1 cellular context compared by ENCODE assay signal in genomic region chr19:36489139-36489919, GRCh38.
TF ChIP-seq lines count a peak whose summit lies in the region.

Gene ZNF566 (minus strand): TSS chr19:36489561. CDS start chr19:36476557, 13,004 bp downstream.

TF ChIP-seq in HepG2, 621 proteins besides CTCF, POLR2A, EP300 and RAD21 (continued from another document and continues in another):
- TF ChIP-seq ZBTB2 (CRISPR knock-in tag; IDR thresholded peaks at IDR 0.05; ENCODE audit: low read depth) = 0 out of 2 replicates have a peak, but pooled peaks have one; percentile 20
- no peak for TF ChIP-seq RBM39 (IDR thresholded peaks at IDR 0.05; ENCODE audit: low read depth, low read length, poor library complexity, severe bottlenecking)
- TF ChIP-seq BHLHE40 (IDR thresholded peaks at IDR 0.05; ENCODE audit: low read length) = no peak
- TF ChIP-seq ZNF878 (CRISPR knock-in tag; IDR thresholded peaks at IDR 0.05) = no peak
- TF ChIP-seq TIGD3 (CRISPR knock-in tag; IDR thresholded peaks at IDR 0.05; ENCODE audit: borderline replicate concordance) = peak; percentile 72; the same call in 1 of the 2 replicates
- TF ChIP-seq KDM5B (CRISPR knock-in tag; IDR thresholded peaks at IDR 0.05; ENCODE audit: borderline replicate concordance) = peak; percentile 76; the same call in 1 of the 2 replicates
- no peak for TF ChIP-seq ZNF674 (CRISPR knock-in tag; IDR thresholded peaks at IDR 0.05; ENCODE audit: low read depth)
- TF ChIP-seq JUN (CRISPR knock-in tag; IDR thresholded peaks at IDR 0.05) = no peak; the same call in 1 of the 2 replicates
- no peak for TF ChIP-seq TBL1XR1 (IDR thresholded peaks at IDR 0.05; ENCODE audit: borderline replicate concordance, low read length, partially characterized antibody)
- TF ChIP-seq GTF2F1 (IDR thresholded peaks at IDR 0.05; ENCODE audit: low read length) = no peak
- TF ChIP-seq MLLT10 (CRISPR knock-in tag; IDR thresholded peaks at IDR 0.05) = no peak
- TF ChIP-seq ZBTB37 (CRISPR knock-in tag; IDR thresholded peaks at IDR 0.05) = 0 out of 2 replicates have a peak, but pooled peaks have one; percentile 63
- no peak for TF ChIP-seq ZBTB10 (CRISPR knock-in tag; IDR thresholded peaks at IDR 0.05; ENCODE audit: borderline replicate concordance)
- 0 out of 2 replicates have a peak, but pooled peaks have one; percentile 38 for TF ChIP-seq ZNF790 (CRISPR knock-in tag; IDR thresholded peaks at IDR 0.05; ENCODE audit: borderline replicate concordance)
- TF ChIP-seq NR2F6 (IDR thresholded peaks at IDR 0.05) = peak; percentile 7; the same call in 1 of the 2 replicates
- peak; percentile 5; the same call in 1 of the 2 replicates for TF ChIP-seq NR2F6 (CRISPR knock-in tag; IDR thresholded peaks at IDR 0.05)
- no peak for TF ChIP-seq ZNF451 (CRISPR knock-in tag; IDR thresholded peaks at IDR 0.05)
- TF ChIP-seq IRF1 (CRISPR knock-in tag; IDR thresholded peaks at IDR 0.05; ENCODE audit: low read depth) = no peak
- peak; percentile 84 for TF ChIP-seq KAT8 (CRISPR knock-in tag; IDR thresholded peaks at IDR 0.05)
- 0 out of 2 replicates have a peak, but pooled peaks have one; percentile 66 for TF ChIP-seq ZMAT5 (CRISPR knock-in tag; IDR thresholded peaks at IDR 0.05; ENCODE audit: borderline replicate concordance, low read depth)
- no peak for TF ChIP-seq SMC3 (IDR thresholded peaks at IDR 0.05; ENCODE audit: low read length)
- no peak for TF ChIP-seq SNAPC5 (CRISPR knock-in tag; IDR thresholded peaks at IDR 0.05; ENCODE audit: borderline replicate concordance)
- TF ChIP-seq NONO (IDR thresholded peaks at IDR 0.05) = no peak
- peak; percentile 18; the same call in 1 of the 2 replicates for TF ChIP-seq NONO (CRISPR knock-in tag; conservative IDR thresholded peaks at IDR 0.05)
- peak; percentile 39 for TF ChIP-seq BCL6 (CRISPR knock-in tag; IDR thresholded peaks at IDR 0.05)
- no peak for TF ChIP-seq ZNF549 (CRISPR knock-in tag; IDR thresholded peaks at IDR 0.05)
- TF ChIP-seq RELA (CRISPR knock-in tag; IDR thresholded peaks at IDR 0.05) = no peak; the same call in 1 of the 2 replicates
- TF ChIP-seq ZBTB34 (CRISPR knock-in tag; IDR thresholded peaks at IDR 0.05) = peak; percentile 56; the same call in 1 of the 2 replicates
- TF ChIP-seq YY1 (IDR thresholded peaks at IDR 0.05; ENCODE audit: insufficient read depth, insufficient replicate concordance, low read depth, low read length) = peak; percentile 89
- TF ChIP-seq CREB1 (IDR thresholded peaks at IDR 0.05) = peak; percentile 42; the same call in 1 of the 2 replicates
- peak; percentile 89 for TF ChIP-seq CREB1 (CRISPR knock-in tag; IDR thresholded peaks at IDR 0.05)
- TF ChIP-seq REPIN1 (CRISPR knock-in tag; IDR thresholded peaks at IDR 0.05; ENCODE audit: borderline replicate concordance, low read depth) = no peak
- TF ChIP-seq RXRB (CRISPR knock-in tag; IDR thresholded peaks at IDR 0.05; ENCODE audit: borderline replicate concordance) = peak; percentile 40
- no peak for TF ChIP-seq ZNF275 (CRISPR knock-in tag; IDR thresholded peaks at IDR 0.05; ENCODE audit: borderline replicate concordance)
- peak; percentile 90 for TF ChIP-seq IKZF4 (CRISPR knock-in tag; IDR thresholded peaks at IDR 0.05; ENCODE audit: borderline replicate concordance, low read depth, not compliant biosample characterization)
- TF ChIP-seq CHCHD3 (CRISPR knock-in tag; IDR thresholded peaks at IDR 0.05) = no peak
- peak; percentile 40; the same call in 1 of the 2 replicates for TF ChIP-seq CERS6 (CRISPR knock-in tag; IDR thresholded peaks at IDR 0.05)
- TF ChIP-seq KLF16 (CRISPR knock-in tag; IDR thresholded peaks at IDR 0.05) = peak; percentile 34 to 92; a peak in 2 of 4 replicates
- TF ChIP-seq ZFY (CRISPR knock-in tag; IDR thresholded peaks at IDR 0.05) = peak; percentile 89
- TF ChIP-seq ZNF276 (CRISPR knock-in tag; IDR thresholded peaks at IDR 0.05; ENCODE audit: low read depth) = no peak
- no peak for TF ChIP-seq PREB (CRISPR knock-in tag; IDR thresholded peaks at IDR 0.05)
- no peak; the same call in 1 of the 2 replicates for TF ChIP-seq SP140L (CRISPR knock-in tag; IDR thresholded peaks at IDR 0.05; ENCODE audit: borderline replicate concordance)
- TF ChIP-seq BRCA1 (CRISPR knock-in tag; IDR thresholded peaks at IDR 0.05) = 0 out of 2 replicates have a peak, but pooled peaks have one; percentile 23
- 0 out of 2 replicates have a peak, but pooled peaks have one; percentile 14 for TF ChIP-seq ZBTB26 (CRISPR knock-in tag; IDR thresholded peaks at IDR 0.05; ENCODE audit: borderline replicate concordance)
